Comparison of ENCODE assay signal across 1 cellular context in genomic region chr22:45608763-45609180, GRCh38.
TF ChIP-seq lines count a peak whose summit lies in the region.

No MANE protein-coding gene starts in this region.

TF ChIP-seq in H1, 55 proteins besides CTCF, POLR2A, EP300 and RAD21 (continued from another document):
- no peak for TF ChIP-seq CHD7 (IDR thresholded peaks at IDR 0.05; ENCODE audit: insufficient replicate concordance, low read length)
- no peak for TF ChIP-seq NRF1 (IDR thresholded peaks at IDR 0.05; ENCODE audit: low read depth, low read length)
- no peak for TF ChIP-seq RXRA (IDR thresholded peaks at IDR 0.05; ENCODE audit: insufficient read depth, low read depth, low read length)
- TF ChIP-seq PHF8 (conservative IDR thresholded peaks at IDR 0.05; ENCODE audit: low read depth, low read length), result no peak
- no peak for TF ChIP-seq TCF12 (IDR thresholded peaks at IDR 0.05; ENCODE audit: low read depth, low read length)
